9 cellular contexts compared by ENCODE assay signal in the genomic region with DNA sequence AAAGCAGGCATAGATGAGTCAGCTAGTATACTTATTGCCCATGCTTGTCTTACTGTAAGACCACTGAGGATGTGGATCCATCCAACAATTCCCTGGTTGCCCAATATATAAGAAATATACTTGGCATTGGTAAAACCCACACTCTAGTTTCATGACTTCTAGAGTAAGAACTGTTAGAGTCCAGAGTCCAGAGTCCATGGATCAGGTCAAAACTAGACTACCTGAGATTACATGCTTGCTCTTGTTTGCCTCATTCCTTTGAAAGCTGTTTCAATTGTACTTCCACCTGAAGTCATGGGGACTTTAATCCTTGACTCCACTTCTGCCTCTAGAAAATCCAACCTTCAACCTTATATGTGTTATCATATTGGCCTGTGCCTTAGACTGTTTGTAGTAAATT.
"Had no signal": no experiment of that assay in that cellular context is flagged by ENCODE, and none has a peak within 500 bp of the region (broad histone marks: within the 10 kb centered on the region; RNA-seq: fewer than 3 reads in every experiment).

No MANE protein-coding gene starts in this region.

- H3K4me3 ChIP-seq: GM23248, HAP-1, K562 had no signal

- H3K4me1 ChIP-seq: HAP-1 had no signal

- DNase-seq: GM23248, GOT3, H7, HFFc6, IMR-90 had no signal

- H3K36me3 ChIP-seq: HAP-1 had no signal

- H3K9me3 ChIP-seq: HAP-1 had no signal

- H2AFZ ChIP-seq: GM23248 had no signal

- FAIRE-seq: K562 had no signal

- H3K27ac ChIP-seq: GM23248, HL-60 had no signal

- H3K9ac ChIP-seq: GM23248 had no signal

- ATAC-seq: HCT116, K562 had no signal
